1 cellular context compared by ENCODE assay signal in genomic region chr19:46478356-46478986, GRCh38.
TF ChIP-seq lines count a peak whose summit lies in the region.

No MANE protein-coding gene starts in this region.

TF ChIP-seq in GM23338, 12 proteins besides CTCF, POLR2A, EP300 and RAD21 (continued from another document):
- TF ChIP-seq, protein P1, sequence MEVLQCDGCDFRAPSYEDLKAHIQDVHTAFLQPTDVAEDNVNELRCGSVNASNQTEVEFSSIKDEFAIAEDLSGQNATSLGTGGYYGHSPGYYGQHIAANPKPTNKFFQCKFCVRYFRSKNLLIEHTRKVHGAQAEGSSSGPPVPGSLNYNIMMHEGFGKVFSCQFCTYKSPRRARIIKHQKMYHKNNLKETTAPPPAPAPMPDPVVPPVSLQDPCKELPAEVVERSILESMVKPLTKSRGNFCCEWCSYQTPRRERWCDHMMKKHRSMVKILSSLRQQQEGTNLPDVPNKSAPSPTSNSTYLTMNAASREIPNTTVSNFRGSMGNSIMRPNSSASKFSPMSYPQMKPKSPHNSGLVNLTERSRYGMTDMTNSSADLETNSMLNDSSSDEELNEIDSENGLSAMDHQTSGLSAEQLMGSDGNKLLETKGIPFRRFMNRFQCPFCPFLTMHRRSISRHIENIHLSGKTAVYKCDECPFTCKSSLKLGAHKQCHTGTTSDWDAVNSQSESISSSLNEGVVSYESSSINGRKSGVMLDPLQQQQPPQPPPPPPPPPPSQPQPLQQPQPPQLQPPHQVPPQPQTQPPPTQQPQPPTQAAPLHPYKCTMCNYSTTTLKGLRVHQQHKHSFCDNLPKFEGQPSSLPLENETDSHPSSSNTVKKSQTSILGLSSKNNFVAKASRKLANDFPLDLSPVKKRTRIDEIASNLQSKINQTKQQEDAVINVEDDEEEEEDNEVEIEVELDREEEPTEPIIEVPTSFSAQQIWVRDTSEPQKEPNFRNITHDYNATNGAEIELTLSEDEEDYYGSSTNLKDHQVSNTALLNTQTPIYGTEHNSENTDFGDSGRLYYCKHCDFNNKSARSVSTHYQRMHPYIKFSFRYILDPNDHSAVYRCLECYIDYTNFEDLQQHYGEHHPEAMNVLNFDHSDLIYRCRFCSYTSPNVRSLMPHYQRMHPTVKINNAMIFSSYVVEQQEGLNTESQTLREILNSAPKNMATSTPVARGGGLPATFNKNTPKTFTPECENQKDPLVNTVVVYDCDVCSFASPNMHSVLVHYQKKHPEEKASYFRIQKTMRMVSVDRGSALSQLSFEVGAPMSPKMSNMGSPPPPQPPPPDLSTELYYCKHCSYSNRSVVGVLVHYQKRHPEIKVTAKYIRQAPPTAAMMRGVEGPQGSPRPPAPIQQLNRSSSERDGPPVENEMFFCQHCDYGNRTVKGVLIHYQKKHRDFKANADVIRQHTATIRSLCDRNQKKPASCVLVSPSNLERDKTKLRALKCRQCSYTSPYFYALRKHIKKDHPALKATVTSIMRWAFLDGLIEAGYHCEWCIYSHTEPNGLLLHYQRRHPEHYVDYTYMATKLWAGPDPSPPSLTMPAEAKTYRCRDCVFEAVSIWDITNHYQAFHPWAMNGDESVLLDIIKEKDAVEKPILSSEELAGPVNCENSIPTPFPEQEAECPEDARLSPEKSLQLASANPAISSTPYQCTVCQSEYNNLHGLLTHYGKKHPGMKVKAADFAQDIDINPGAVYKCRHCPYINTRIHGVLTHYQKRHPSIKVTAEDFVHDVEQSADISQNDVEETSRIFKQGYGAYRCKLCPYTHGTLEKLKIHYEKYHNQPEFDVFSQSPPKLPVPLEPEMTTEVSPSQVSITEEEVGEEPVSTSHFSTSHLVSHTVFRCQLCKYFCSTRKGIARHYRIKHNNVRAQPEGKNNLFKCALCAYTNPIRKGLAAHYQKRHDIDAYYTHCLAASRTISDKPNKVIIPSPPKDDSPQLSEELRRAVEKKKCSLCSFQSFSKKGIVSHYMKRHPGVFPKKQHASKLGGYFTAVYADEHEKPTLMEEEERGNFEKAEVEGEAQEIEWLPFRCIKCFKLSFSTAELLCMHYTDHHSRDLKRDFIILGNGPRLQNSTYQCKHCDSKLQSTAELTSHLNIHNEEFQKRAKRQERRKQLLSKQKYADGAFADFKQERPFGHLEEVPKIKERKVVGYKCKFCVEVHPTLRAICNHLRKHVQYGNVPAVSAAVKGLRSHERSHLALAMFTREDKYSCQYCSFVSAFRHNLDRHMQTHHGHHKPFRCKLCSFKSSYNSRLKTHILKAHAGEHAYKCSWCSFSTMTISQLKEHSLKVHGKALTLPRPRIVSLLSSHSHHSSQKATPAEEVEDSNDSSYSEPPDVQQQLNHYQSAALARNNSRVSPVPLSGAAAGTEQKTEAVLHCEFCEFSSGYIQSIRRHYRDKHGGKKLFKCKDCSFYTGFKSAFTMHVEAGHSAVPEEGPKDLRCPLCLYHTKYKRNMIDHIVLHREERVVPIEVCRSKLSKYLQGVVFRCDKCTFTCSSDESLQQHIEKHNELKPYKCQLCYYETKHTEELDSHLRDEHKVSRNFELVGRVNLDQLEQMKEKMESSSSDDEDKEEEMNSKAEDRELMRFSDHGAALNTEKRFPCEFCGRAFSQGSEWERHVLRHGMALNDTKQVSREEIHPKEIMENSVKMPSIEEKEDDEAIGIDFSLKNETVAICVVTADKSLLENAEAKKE (CRISPR knock-in tag; IDR thresholded peaks at IDR 0.05) = no peak
- TF ChIP-seq EZH2 (IDR thresholded peaks at IDR 0.05; ENCODE audit: low read depth, unreplicated experiment) (no peak), ETS1 (IDR thresholded peaks at IDR 0.05) (no peak), EZH2phosphoT487 (IDR thresholded peaks at IDR 0.05; ENCODE audit: unreplicated experiment) (no peak), STAT1 (IDR thresholded peaks at IDR 0.05; ENCODE audit: unreplicated experiment) (no peak), CREB1 (CRISPR knock-in tag; IDR thresholded peaks at IDR 0.05; ENCODE audit: low read depth) (no peak)
